Comparison of ENCODE assay signal across 16 cellular contexts in genomic region chr12:7981446-7981845, GRCh38. TPM values are rescaled to one million over a fixed set of nuclear protein-coding genes. Genes with fewer than 3 reads are reported as not detected.
A peak's percentile ranks its signal among the peaks of the same experiment; 100 is the strongest.
DNase-seq lines count a peak whose midpoint lies in the region; ATAC-seq and TF ChIP-seq lines count a peak whose summit lies in the region.
"Had no signal": no experiment of that assay in that cellular context is flagged by ENCODE, and none has a peak within 500 bp of the region (broad histone marks: within the 10 kb centered on the region; RNA-seq: fewer than 3 reads in every experiment).

No MANE protein-coding gene starts in this region.

- no peak overlapping the region for H3K4me2 ChIP-seq in trophoblast cell (ENCODE audit: low read length)
- H3K4me2 ChIP-seq: BLaER1 treated with 17β-estradiol and CSF1 and Interleukin-3, amounts not matched to agents 10 nM and 100 nM had no signal

- peak; percentile 67 to 68 for DNase-seq in Caco-2
- DNase-seq in WTC11 (ENCODE audit: low spot score) = no peak
- no peak for DNase-seq in lung (ENCODE audit: low spot score)
- no peak for DNase-seq in trophoblast cell
- no peak for DNase-seq in stimulated activated CD4-positive, alpha-beta T cell treated with anti-CD3 and anti-CD28 coated beads, Interleukin-1b, Interleukin-23, amount 100 ng/mL, for 48 hours
- DNase-seq in KBM-7 = no peak
- no peak for DNase-seq in ACHN
- DNase-seq: CD4-positive, alpha-beta T cell; DMS153; DMS79 treated with DMSO at 0.1 percent for 48 hours; EL; HFFc6 had no signal

- H3K4me3 Mint-ChIP-seq in Caco-2 (ENCODE audit: unreplicated experiment) (peak overlapping the region; percentile 49), WTC11 (no peak overlapping the region)
- H3K4me3 Mint-ChIP-seq: CD4-positive, alpha-beta T cell; HFFc6 had no signal

- POLR2A ChIA-PET in Caco-2 (lab: Charles Lee) = interaction anchor here (0.7 to 3.4 kb wide), 6 partner anchors 9 to 118 kb away, joined by 3 to 45 read pairs (median 4); partner anchors contain the start of gene SLC2A3
- POLR2A ChIA-PET in WTC11 (lab: Charles Lee) = no interaction called here

- no peaks in the 10 kb centered on the region for H3K27me3 ChIP-seq in Caco-2 (replicated peaks; ENCODE audit: control insufficient read depth, insufficient read depth, low read length)
- no peaks in the 10 kb centered on the region for H3K27me3 ChIP-seq in lung (ENCODE audit: control insufficient read depth, insufficient read depth)
- no peaks in the 10 kb centered on the region for H3K27me3 ChIP-seq in trophoblast cell (ENCODE audit: insufficient read depth, low read length)
- H3K27me3 ChIP-seq: BLaER1 treated with 17β-estradiol and CSF1 and Interleukin-3, amounts not matched to agents 10 nM and 100 nM had no signal

- in situ Hi-C loops in KBM-7 (cut with MboI; ENCODE audit: low pct_unique_long_range_greater_than_20kb, low sequenced_read_pairs) = no loop called here
- in situ Hi-C loops in ACHN (cut with HindIII; ENCODE audit: low pct_ligation_motif_present, low pct_unique_long_range_greater_than_20kb, low sequenced_read_pairs) = no loop called here

- no peak overlapping the region for H3K14ac ChIP-seq in trophoblast cell (ENCODE audit: low read length)

- H3K4me1 Mint-ChIP-seq in Caco-2 (ENCODE audit: low read depth, unreplicated experiment) (peaks cover 69% of the 10 kb centered on the region), WTC11 (peaks cover 35% of the 10 kb centered on the region)

- no peak overlapping the region for H3K4me3 ChIP-seq in Caco-2 (ENCODE audit: low read depth, low read length)
- no peak overlapping the region for H3K4me3 ChIP-seq in lung
- H3K4me3 ChIP-seq in trophoblast cell (ENCODE audit: low read depth, low read length) = no peak overlapping the region
- H3K4me3 ChIP-seq: BLaER1 treated with 17β-estradiol and CSF1 and Interleukin-3, amounts not matched to agents 10 nM and 100 nM; HAP-1 had no signal

- H2BK12ac ChIP-seq in trophoblast cell (ENCODE audit: low read length) = no peak overlapping the region

- no peak overlapping the region for H3K18ac ChIP-seq in trophoblast cell (ENCODE audit: low read length)

- TF ChIP-seq CTCF in Caco-2 (IDR thresholded peaks at IDR 0.05; ENCODE audit: insufficient read depth in 1 of 2, low read depth in 1 of 2, low read length in 1 of 2, severe bottlenecking in 1 of 2, unreplicated experiment in 1 of 2) = no peak
- TF ChIP-seq CTCF in WTC11 (IDR thresholded peaks at IDR 0.05) = no peak
- no peak for TF ChIP-seq CTCF in lung (IDR thresholded peaks at IDR 0.05; ENCODE audit: control extremely low read depth, extremely low read depth)

- intact Hi-C loops in Caco-2 (cut with micrococcal nuclease; ENCODE audit: unreplicated experiment) = loop anchor here (1.0 kb wide), 1 partner anchor 21 kb away; no protein-coding TSS in a partner anchor

- 64 to 66% methylated on average over 4 of the region's 4 CpGs for WGBS in lung, 2 donors
- no CpG with 5 or more reads among the region's 4 CpGs for WGBS in trophoblast cell (ENCODE audit: extremely low coverage, insufficient coverage, insufficient read length)

- no peaks in the 10 kb centered on the region for H3K36me3 ChIP-seq in Caco-2 (ENCODE audit: control insufficient read depth, insufficient read depth, low read length)
- no peaks in the 10 kb centered on the region for H3K36me3 ChIP-seq in lung (ENCODE audit: control insufficient read depth in 2 of 2, insufficient read depth in 2 of 2, low read length in 2 of 2)
- peaks cover 0 to 2% of the 10 kb centered on the region in 2 experiments for H3K36me3 ChIP-seq in trophoblast cell (ENCODE audit: control insufficient read depth in 1 of 2, insufficient read depth in 2 of 2, low read length in 2 of 2)
- H3K36me3 ChIP-seq: BLaER1 treated with 17β-estradiol and CSF1 and Interleukin-3, amounts not matched to agents 10 nM and 100 nM; HAP-1 had no signal

- ATAC-seq in WTC11 (no peak), lung (ENCODE audit: insufficient read depth, low FRiP score) (peak; percentile 58), HG03432 (IDR thresholded peaks at IDR 0.05; ENCODE audit: unreplicated experiment) (no peak)

- peaks cover 14% of the 10 kb centered on the region for H3K79me1 ChIP-seq in trophoblast cell (ENCODE audit: low read length)

- H4K12ac ChIP-seq in trophoblast cell (ENCODE audit: low read depth, low read length) = no peak overlapping the region

- H4K91ac ChIP-seq in trophoblast cell (ENCODE audit: low read depth, low read length) = peak overlapping the region; percentile 62

- BruUV-seq in Caco-2 (replicated peaks; lab: Mats Ljungman, UMichigan) = no TSS peak

- peaks cover 11% of the 10 kb centered on the region for H3K9me3 Mint-ChIP-seq in Caco-2 (ENCODE audit: unreplicated experiment)
- H3K9me3 Mint-ChIP-seq in WTC11 = peaks cover 4% of the 10 kb centered on the region; the same call in 1 of the 2 replicates
- H3K9me3 Mint-ChIP-seq: CD4-positive, alpha-beta T cell; HFFc6 had no signal

- H3K4me1 ChIP-seq in Caco-2 = peaks cover 78% of the 10 kb centered on the region
- H3K4me1 ChIP-seq in lung (ENCODE audit: control insufficient read depth in 2 of 2, insufficient read depth in 2 of 2, low read length in 2 of 2) = no peaks in the 10 kb centered on the region
- H3K4me1 ChIP-seq in trophoblast cell (ENCODE audit: control insufficient read depth in 1 of 2, insufficient read depth in 2 of 2, low read length in 2 of 2) = peaks cover 3% of the 10 kb centered on the region in 2 experiments

- no peak overlapping the region for H2AFZ ChIP-seq in trophoblast cell (ENCODE audit: insufficient read depth, low read length, poor library complexity)

- peak overlapping the region; percentile 68 for H2BK5ac ChIP-seq in trophoblast cell (ENCODE audit: low read depth, low read length, poor library complexity)

- H3K23ac ChIP-seq in trophoblast cell (ENCODE audit: low read length) = no peak overlapping the region

- peak overlapping the region; percentile 46 for H2AK5ac ChIP-seq in trophoblast cell (ENCODE audit: low read length)

- no peak overlapping the region for H3K9ac ChIP-seq in trophoblast cell (ENCODE audit: low read length)
- H3K9ac ChIP-seq: BLaER1 treated with 17β-estradiol and CSF1 and Interleukin-3, amounts not matched to agents 10 nM and 100 nM had no signal

- no peaks in the 10 kb centered on the region for H3K79me2 ChIP-seq in trophoblast cell (ENCODE audit: control insufficient read depth, insufficient read depth, low read length, poor library complexity)

- peak overlapping the region in 1 of 2 donors; percentile 45 for H3K27ac ChIP-seq in lung (ENCODE audit: low read depth in 1 of 2, low read length in 1 of 2)
- H3K27ac ChIP-seq in trophoblast cell (ENCODE audit: low read depth, low read length) = peak overlapping the region; percentile 25
- H3K27ac ChIP-seq: 22Rv1; BLaER1 treated with 17β-estradiol and CSF1 and Interleukin-3, amounts not matched to agents 10 nM and 100 nM had no signal

- no peak overlapping the region for H3K4ac ChIP-seq in trophoblast cell (ENCODE audit: low read depth, low read length)

- CTCF ChIA-PET in Caco-2 (lab: Charles Lee) (interaction anchor here (1.0 to 1.5 kb wide), 3 partner anchors 8 to 21 kb away, joined by 3 to 5 read pairs (median 5); no protein-coding TSS in a partner anchor), WTC11 (lab: Charles Lee) (interaction anchor here (2.8 kb wide), 1 partner anchor 48 kb away, joined by 11 read pairs; no protein-coding TSS in a partner anchor)

- H3K9me3 ChIP-seq in Caco-2 (no peaks in the 10 kb centered on the region), lung (ENCODE audit: control insufficient read depth in 2 of 2, insufficient read depth in 1 of 2, low read length in 1 of 2) (no peaks in the 10 kb centered on the region), trophoblast cell (ENCODE audit: insufficient read depth, low read depth, low read length) (no peaks in the 10 kb centered on the region)
- H3K9me3 ChIP-seq: BLaER1 treated with 17β-estradiol and CSF1 and Interleukin-3, amounts not matched to agents 10 nM and 100 nM; HAP-1 had no signal

- peak overlapping the region; percentile 86 for H2BK120ac ChIP-seq in trophoblast cell (ENCODE audit: insufficient read depth, low read length, poor library complexity)

- H3K27ac Mint-ChIP-seq in Caco-2 (ENCODE audit: unreplicated experiment) (peak overlapping the region; percentile 93), WTC11 (peak overlapping the region; percentile 74; the same call in 1 of the 2 replicates)
- H3K27ac Mint-ChIP-seq: CD4-positive, alpha-beta T cell; HFFc6 had no signal

- H3K36me3 Mint-ChIP-seq in Caco-2 (ENCODE audit: insufficient read depth, unreplicated experiment) (peaks cover 77% of the 10 kb centered on the region), WTC11 (peaks cover 5% of the 10 kb centered on the region)

- H4K8ac ChIP-seq in trophoblast cell (ENCODE audit: low read depth, low read length) = no peak overlapping the region

- no peaks in the 10 kb centered on the region for H3K27me3 Mint-ChIP-seq in Caco-2 (ENCODE audit: insufficient read depth, unreplicated experiment)
- no peaks in the 10 kb centered on the region for H3K27me3 Mint-ChIP-seq in WTC11 (ENCODE audit: low read depth)
- H3K27me3 Mint-ChIP-seq: CD4-positive, alpha-beta T cell had no signal

TF ChIP-seq in WTC11, 78 proteins besides CTCF, POLR2A, EP300 and RAD21 (continues in another document):
- TF ChIP-seq ATF2 (CRISPR knock-in tag; IDR thresholded peaks at IDR 0.05; ENCODE audit: borderline replicate concordance, low read depth) (no peak), MLX (CRISPR knock-in tag; IDR thresholded peaks at IDR 0.05) (no peak)

RNA-seq across cellular contexts. Expression of gene SLC2A3, which starts 45.5 kb away (rescaled TPM):
- total RNA-seq in Caco-2 (2022) = 2,966 and 3,303 TPM in 2 replicates
- 717 to 819 TPM (median 816 TPM) in 3 replicates for total RNA-seq in WTC11 (2021)
- 100 to 1,000 TPM; 112 to 435 TPM for total RNA-seq in lung
- 100 to 1,000 TPM in 1 of 2 donors, 10 to 100 TPM in 1; 13.4 to 140 TPM for polyA plus RNA-seq in lung
- polyA plus RNA-seq in trophoblast cell (2013) = 1,584 and 1,664 TPM in 2 replicates

RNA-seq across cellular contexts. Expression of gene FOXJ2, which starts 51.1 kb away (rescaled TPM):
- total RNA-seq in Caco-2 (2022) (18.7 and 19.4 TPM in 2 replicates), WTC11 (2021) (10.3 to 12.7 TPM (median 10.4 TPM) in 3 replicates), lung (10 to 100 TPM; 14.3 to 16.7 TPM)
- 1 to 10 TPM; 8.3 to 9.4 TPM for polyA plus RNA-seq in lung
- 22.7 TPM in 2 replicates for polyA plus RNA-seq in trophoblast cell (2013)

Comparison
In these comparisons a context has a peak if more than half of its experiments do, and no peak if none do; other contexts are left out.
1. DNase-seq: peak in Caco-2 (2 of 2); none in WTC11 (single experiment), lung (single experiment), trophoblast cell (0 of 2), stimulated activated CD4-positive, alpha-beta T cell treated with anti-CD3 and anti-CD28 coated beads, Interleukin-1b, Interleukin-23, amount 100 ng/mL, for 48 hours (single experiment), KBM-7 (single experiment) and ACHN (single experiment).